Comparison of ENCODE assay signal across 25 cellular contexts in genomic region chr7:33760146-33760545, GRCh38.
DNase-seq lines count a peak whose midpoint lies in the region; ATAC-seq and TF ChIP-seq lines count a peak whose summit lies in the region.
"Had no signal": no experiment of that assay in that cellular context is flagged by ENCODE, and none has a peak within 500 bp of the region (broad histone marks: within the 10 kb centered on the region; RNA-seq: fewer than 3 reads in every experiment).

No MANE protein-coding gene starts in this region.

- no peak overlapping the region for H3K4me3 ChIP-seq in HUES48 (ENCODE audit: low read depth, low read length)
- H3K4me3 ChIP-seq: A549; BLaER1 treated with 17β-estradiol and CSF1 and Interleukin-3, amounts not matched to agents 10 nM and 100 nM; GM23248 had no signal

- in situ Hi-C loops in SK-MEL-5 (cut with HindIII; ENCODE audit: low pct_unique_long_range_greater_than_20kb, low sequenced_read_pairs), result no loop called here

- POLR2A ChIA-PET in GM10248 (lab: Yijun Ruan, JAX), result no interaction called here

- no peak for TF ChIP-seq CTCF in glutamatergic neuron (IDR thresholded peaks at IDR 0.05; ENCODE audit: partially characterized antibody, unreplicated experiment)
- TF ChIP-seq CTCF in GM10248 (IDR thresholded peaks at IDR 0.05; ENCODE audit: control extremely low read depth, extremely low read depth, low read depth, missing control alignments), result no peak

- no peak overlapping the region for H3K9ac ChIP-seq in HUES48 (ENCODE audit: low read depth, low read length)
- H3K9ac ChIP-seq: GM23248 had no signal

- peak overlapping the region; percentile 83 for H3K27ac Mint-ChIP-seq in glutamatergic neuron (ENCODE audit: unreplicated experiment)
- no peak overlapping the region for H3K27ac Mint-ChIP-seq in stimulated activated memory B cell treated with anti-CD40 and anti-IgM and Interleukin-4, amounts not matched to agents 10 μg/mL and 1 μg/mL and 100 μg/mL, for 72 hours
- H3K27ac Mint-ChIP-seq: CD14-positive monocyte; CD4-positive, alpha-beta T cell; CD8-positive, alpha-beta memory T cell had no signal

- peaks cover 53% of the 10 kb centered on the region for H3K4me1 Mint-ChIP-seq in glutamatergic neuron (ENCODE audit: low read depth, unreplicated experiment)
- H3K4me1 Mint-ChIP-seq in stimulated activated memory B cell treated with anti-CD40 and anti-IgM and Interleukin-4, amounts not matched to agents 10 μg/mL and 1 μg/mL and 100 μg/mL, for 72 hours, result no peaks in the 10 kb centered on the region
- H3K4me1 Mint-ChIP-seq: CD14-positive monocyte; CD8-positive, alpha-beta memory T cell had no signal

- peak overlapping the region; percentile 25 for H3K27ac ChIP-seq in HUES48 (ENCODE audit: low read depth, low read length)
- H3K27ac ChIP-seq: A549, GM23248 had no signal

- H3K4me3 Mint-ChIP-seq in glutamatergic neuron (ENCODE audit: unreplicated experiment), result no peak overlapping the region
- H3K4me3 Mint-ChIP-seq in stimulated activated memory B cell treated with anti-CD40 and anti-IgM and Interleukin-4, amounts not matched to agents 10 μg/mL and 1 μg/mL and 100 μg/mL, for 72 hours, result no peak overlapping the region
- H3K4me3 Mint-ChIP-seq: CD14-positive monocyte; CD4-positive, alpha-beta T cell; CD8-positive, alpha-beta memory T cell had no signal

- H3K36me3 Mint-ChIP-seq in glutamatergic neuron (ENCODE audit: unreplicated experiment), result no peaks in the 10 kb centered on the region
- no peaks in the 10 kb centered on the region for H3K36me3 Mint-ChIP-seq in stimulated activated memory B cell treated with anti-CD40 and anti-IgM and Interleukin-4, amounts not matched to agents 10 μg/mL and 1 μg/mL and 100 μg/mL, for 72 hours
- H3K36me3 Mint-ChIP-seq: CD14-positive monocyte had no signal

- ATAC-seq in stimulated activated memory B cell treated with anti-CD40 and anti-IgM and Interleukin-4, amounts not matched to agents 10 μg/mL and 1 μg/mL and 100 μg/mL, for 72 hours, result no peak
- no peak for ATAC-seq in HG02870 (IDR thresholded peaks at IDR 0.05; ENCODE audit: unreplicated experiment)
- ATAC-seq: A549 had no signal

- CTCF ChIA-PET in GM10248 (lab: Yijun Ruan, JAX), result interaction anchor here (1.1 to 2.9 kb wide), 6 partner anchors 9 to 173 kb away, joined by 3 to 11 read pairs (median 6); no protein-coding TSS in a partner anchor

- peaks cover 11% of the 10 kb centered on the region for H3K9me3 Mint-ChIP-seq in glutamatergic neuron (ENCODE audit: unreplicated experiment)
- H3K9me3 Mint-ChIP-seq in stimulated activated memory B cell treated with anti-CD40 and anti-IgM and Interleukin-4, amounts not matched to agents 10 μg/mL and 1 μg/mL and 100 μg/mL, for 72 hours, result no peaks in the 10 kb centered on the region
- H3K9me3 Mint-ChIP-seq: CD14-positive monocyte; CD4-positive, alpha-beta T cell; CD8-positive, alpha-beta memory T cell had no signal

- H3K9me3 ChIP-seq in HUES48 (ENCODE audit: control insufficient read depth, insufficient read depth, low read length), result no peaks in the 10 kb centered on the region
- H3K9me3 ChIP-seq: A549; BE2C; BLaER1 treated with 17β-estradiol and CSF1 and Interleukin-3, amounts not matched to agents 10 nM and 100 nM had no signal

- no peaks in the 10 kb centered on the region for H3K36me3 ChIP-seq in HUES48 (ENCODE audit: control insufficient read depth, insufficient read depth, low read length)
- H3K36me3 ChIP-seq: BE2C; BLaER1 treated with 17β-estradiol and CSF1 and Interleukin-3, amounts not matched to agents 10 nM and 100 nM had no signal

- H3K27me3 ChIP-seq in HUES48 (ENCODE audit: control insufficient read depth, insufficient read depth, low read length), result no peaks in the 10 kb centered on the region
- H3K27me3 ChIP-seq: BLaER1 treated with 17β-estradiol and CSF1 and Interleukin-3, amounts not matched to agents 10 nM and 100 nM had no signal

- H3K27me3 Mint-ChIP-seq in glutamatergic neuron (ENCODE audit: unreplicated experiment), result peaks cover 8% of the 10 kb centered on the region
- no peaks in the 10 kb centered on the region for H3K27me3 Mint-ChIP-seq in stimulated activated memory B cell treated with anti-CD40 and anti-IgM and Interleukin-4, amounts not matched to agents 10 μg/mL and 1 μg/mL and 100 μg/mL, for 72 hours
- H3K27me3 Mint-ChIP-seq: CD4-positive, alpha-beta T cell; CD8-positive, alpha-beta memory T cell had no signal

- peaks cover 20% of the 10 kb centered on the region; the same call in 1 of the 2 replicates for H3K4me1 ChIP-seq in HUES48 (ENCODE audit: control insufficient read depth, insufficient read depth, low read length)

- DNase-seq in SK-MEL-5 (ENCODE audit: low read depth, low spot score) (peak; percentile 60), glutamatergic neuron (no peak), pons (ENCODE audit: low spot score) (peak; percentile 2), OCI-M2 (lab: John Stamatoyannopoulos, UW; ENCODE audit: unreplicated experiment) (no peak), GM10248 (ENCODE audit: extremely low spot score) (no peak)
- DNase-seq: 8988T; ACHN; AML-193; BE2C; Calu3; CD4-positive, alpha-beta T cell; CD8-positive, alpha-beta memory T cell; COR-L47; DMS53; DMS79 treated with DMSO at 0.1 percent for 48 hours; GF-D8; GM23248; H7; HCEC 1CT had no signal

Comparison
In these comparisons a context has a peak if more than half of its experiments do, and no peak if none do; other contexts are left out.
1. DNase-seq: peak in SK-MEL-5 (single experiment) and pons (single experiment); none in glutamatergic neuron (single experiment), OCI-M2 (single experiment) and GM10248 (single experiment).